22 cellular contexts compared by ENCODE assay signal in genomic region chr13:74248477-74248876, GRCh38.
DNase-seq lines count a peak whose midpoint lies in the region; ATAC-seq and TF ChIP-seq lines count a peak whose summit lies in the region.
"Had no signal": no experiment of that assay in that cellular context is flagged by ENCODE, and none has a peak within 500 bp of the region (broad histone marks: within the 10 kb centered on the region; RNA-seq: fewer than 3 reads in every experiment).

No MANE protein-coding gene starts in this region.

- peaks cover 3% of the 10 kb centered on the region for H3K36me3 ChIP-seq in CD4-positive, CD25-positive, alpha-beta regulatory T cell (ENCODE audit: control insufficient read depth, insufficient read depth, low read length)
- H3K36me3 ChIP-seq in effector memory CD4-positive, alpha-beta T cell (ENCODE audit: control insufficient read depth, insufficient read depth, low read length): no peaks in the 10 kb centered on the region
- no peaks in the 10 kb centered on the region for H3K36me3 ChIP-seq in heart left ventricle
- H3K36me3 ChIP-seq: HAP-1, MG63, SJSA1 had no signal

- no peak for TF ChIP-seq CTCF in CD4-positive, alpha-beta T cell (IDR thresholded peaks at IDR 0.05)
- no peak for TF ChIP-seq CTCF in heart left ventricle (IDR thresholded peaks at IDR 0.05)

- peak overlapping the region; percentile 81 for H3K4me3 ChIP-seq in CD4-positive, CD25-positive, alpha-beta regulatory T cell (ENCODE audit: low read depth, low read length)
- no peak overlapping the region for H3K4me3 ChIP-seq in effector memory CD4-positive, alpha-beta T cell (ENCODE audit: insufficient read depth, low read depth, low read length, poor library complexity, severe bottlenecking)
- H3K4me3 ChIP-seq in heart left ventricle: no peak overlapping the region
- H3K4me3 ChIP-seq: HAP-1, MG63, SJSA1 had no signal

- no peaks in the 10 kb centered on the region for H3K27me3 ChIP-seq in CD4-positive, CD25-positive, alpha-beta regulatory T cell (ENCODE audit: control insufficient read depth, insufficient read depth, low read length)
- H3K27me3 ChIP-seq in CD4-positive, alpha-beta T cell (ENCODE audit: control insufficient read depth, insufficient read depth, low read length): no peaks in the 10 kb centered on the region
- no peaks in the 10 kb centered on the region for H3K27me3 ChIP-seq in effector memory CD4-positive, alpha-beta T cell (replicated peaks; ENCODE audit: control insufficient read depth, insufficient read depth, low read length, poor library complexity, severe bottlenecking)
- H3K27me3 ChIP-seq in heart left ventricle: no peaks in the 10 kb centered on the region
- H3K27me3 ChIP-seq: MG63, SJSA1 had no signal

- peak overlapping the region in 3 of 4 donors; percentile 59 to 82 (median 61) for H3K4me3 Mint-ChIP-seq in CD4-positive, CD25-positive, alpha-beta regulatory T cell
- H3K4me3 Mint-ChIP-seq in CD4-positive, alpha-beta T cell: no peak overlapping the region
- H3K4me3 Mint-ChIP-seq in T-helper 17 cell: peak overlapping the region; percentile 19

- WGBS in heart left ventricle, 4 donors: 93 to 98% (median 95%) methylated on average over 4 of the region's 4 CpGs

- peaks cover 82% of the 10 kb centered on the region for H3K4me1 ChIP-seq in CD4-positive, CD25-positive, alpha-beta regulatory T cell (ENCODE audit: control insufficient read depth, insufficient read depth, low read length, poor library complexity, severe bottlenecking)
- peaks cover 67% of the 10 kb centered on the region for H3K4me1 ChIP-seq in effector memory CD4-positive, alpha-beta T cell (ENCODE audit: control insufficient read depth, insufficient read depth, low read length, poor library complexity, severe bottlenecking)
- peaks cover 0 to 13% (median 6%) of the 10 kb centered on the region in 12 donors for H3K4me1 ChIP-seq in heart left ventricle
- H3K4me1 ChIP-seq: HAP-1 had no signal

- TF ChIP-seq POLR2A in heart left ventricle (IDR thresholded peaks at IDR 0.05): no peak

- intact Hi-C loops in CD4-positive, alpha-beta T cell (cut with DNase I, micrococcal nuclease): loop anchor here (5.0 kb wide), 2 partner anchors 34 to 46 kb away; no protein-coding TSS in a partner anchor
- intact Hi-C loops in heart left ventricle (cut with DNase I): no loop called here
- intact Hi-C loops in left ventricle myocardium superior (cut with micrococcal nuclease): no loop called here

- POLR2A ChIA-PET in CD4-positive, alpha-beta T cell (lab: Charles Lee): interaction anchor here (0.8 to 2.4 kb wide), 12 partner anchors 9 to 1078 kb away, joined by 3 to 12 read pairs (median 4); partner anchors contain the start of gene KLF12

- H3K9me3 ChIP-seq in CD4-positive, CD25-positive, alpha-beta regulatory T cell (ENCODE audit: control insufficient read depth in 2 of 2, low read length in 2 of 2): no peaks in the 10 kb centered on the region
- H3K9me3 ChIP-seq in CD4-positive, alpha-beta T cell (ENCODE audit: control insufficient read depth, low read length): no peaks in the 10 kb centered on the region
- H3K9me3 ChIP-seq in T-helper 17 cell (ENCODE audit: control insufficient read depth, low read length, poor library complexity, severe bottlenecking): no peaks in the 10 kb centered on the region
- H3K9me3 ChIP-seq in effector memory CD4-positive, alpha-beta T cell (ENCODE audit: control insufficient read depth, low read length): no peaks in the 10 kb centered on the region
- H3K9me3 ChIP-seq in heart left ventricle: no peaks in the 10 kb centered on the region
- H3K9me3 ChIP-seq: HAP-1, SJSA1 had no signal

- peaks cover 58 to 97% (median 76%) of the 10 kb centered on the region in 4 donors for H3K4me1 Mint-ChIP-seq in CD4-positive, CD25-positive, alpha-beta regulatory T cell
- H3K4me1 Mint-ChIP-seq in CD4-positive, alpha-beta T cell (ENCODE audit: low read depth): peaks cover 97% of the 10 kb centered on the region
- H3K4me1 Mint-ChIP-seq in T-helper 17 cell: peaks cover 57% of the 10 kb centered on the region

- peaks cover 20% of the 10 kb centered on the region for H3K36me3 Mint-ChIP-seq in CD4-positive, CD25-positive, alpha-beta regulatory T cell
- H3K36me3 Mint-ChIP-seq in CD4-positive, alpha-beta T cell (ENCODE audit: low read depth): peaks cover 17% of the 10 kb centered on the region
- peaks cover 4% of the 10 kb centered on the region for H3K36me3 Mint-ChIP-seq in T-helper 17 cell (ENCODE audit: low read depth)

- no peak for ATAC-seq in CD4-positive, CD25-positive, alpha-beta regulatory T cell (ENCODE audit: low read depth in 2 of 2)
- no peak for ATAC-seq in CD4-positive, alpha-beta T cell (ENCODE audit: poor library complexity)
- ATAC-seq in T-helper 17 cell (no peak), heart left ventricle (no peak), left ventricle myocardium superior (no peak)

- no peaks in the 10 kb centered on the region for H3K27me3 Mint-ChIP-seq in CD4-positive, CD25-positive, alpha-beta regulatory T cell
- no peaks in the 10 kb centered on the region for H3K27me3 Mint-ChIP-seq in CD4-positive, alpha-beta T cell
- no peaks in the 10 kb centered on the region for H3K27me3 Mint-ChIP-seq in T-helper 17 cell

- CTCF ChIA-PET in CD4-positive, alpha-beta T cell (lab: Charles Lee): interaction anchor here (0.9 kb wide), 1 partner anchor 38 kb away, joined by 5 read pairs; no protein-coding TSS in a partner anchor

- peaks cover 0 to 3% (median 0%) of the 10 kb centered on the region in 7 donors for H3K9me3 Mint-ChIP-seq in CD4-positive, CD25-positive, alpha-beta regulatory T cell
- H3K9me3 Mint-ChIP-seq in CD4-positive, alpha-beta T cell: peaks cover 7% of the 10 kb centered on the region

- peak overlapping the region; percentile 28 to 98 (median 95) for H3K27ac Mint-ChIP-seq in CD4-positive, CD25-positive, alpha-beta regulatory T cell
- H3K27ac Mint-ChIP-seq in CD4-positive, alpha-beta T cell: peak overlapping the region; percentile 91
- peak overlapping the region; percentile 97 for H3K27ac Mint-ChIP-seq in T-helper 17 cell

- no peak for DNase-seq in CD4-positive, CD25-positive, alpha-beta regulatory T cell
- DNase-seq in CD4-positive, alpha-beta T cell: no peak
- DNase-seq in T-helper 17 cell (no peak), heart left ventricle (no peak), NCI-H510A (lab: John Stamatoyannopoulos, UW) (no peak), hepatic stellate cell (ENCODE audit: low spot score) (no peak), left ventricle myocardium superior (no peak)
- no peak for DNase-seq in effector memory CD4-positive, alpha-beta T cell
- DNase-seq: C1 segment of cervical spinal cord, GOT3, IMR-90, KG1, MG63, NCI-H1417, NCI-H1694, NCI-H2081, NCI-H2227 treated with DMSO at 0.1 percent for 48 hours, NCI-H69, Right ventricle myocardium superior, RPMI8226 had no signal

- peak overlapping the region; percentile 72 for H3K27ac ChIP-seq in CD4-positive, CD25-positive, alpha-beta regulatory T cell (ENCODE audit: insufficient read depth, low read length, poor library complexity, severe bottlenecking)
- peak overlapping the region; percentile 8 for H3K27ac ChIP-seq in CD4-positive, alpha-beta T cell (ENCODE audit: low read depth, low read length)
- peak overlapping the region; percentile 3 for H3K27ac ChIP-seq in effector memory CD4-positive, alpha-beta T cell (ENCODE audit: insufficient read depth, low read length, poor library complexity, severe bottlenecking)
- no peak overlapping the region for H3K27ac ChIP-seq in heart left ventricle
- H3K27ac ChIP-seq: SJSA1 had no signal

Comparison
In these comparisons a context has a peak if more than half of its experiments do, and no peak if none do; other contexts are left out.
1. H3K27ac ChIP-seq: peak in CD4-positive, CD25-positive, alpha-beta regulatory T cell (single experiment), CD4-positive, alpha-beta T cell (single experiment) and effector memory CD4-positive, alpha-beta T cell (single experiment); none in heart left ventricle (0 of 12).
2. intact Hi-C loops: an anchor here in CD4-positive, alpha-beta T cell (5.0 kb wide); none called in heart left ventricle and left ventricle myocardium superior.
3. Peak in every context shown above with its lines, with median percentiles within 50 percentile points of each other: H3K27ac Mint-ChIP-seq.